In genomic region chr3:145188079-145188785, GRCh38 we compare ENCODE assay signal across 24 cellular contexts.
DNase-seq lines count a peak whose midpoint lies in the region; ATAC-seq and TF ChIP-seq lines count a peak whose summit lies in the region.
"Had no signal": no experiment of that assay in that cellular context is flagged by ENCODE, and none has a peak within 500 bp of the region (broad histone marks: within the 10 kb centered on the region; RNA-seq: fewer than 3 reads in every experiment).

No MANE protein-coding gene starts in this region.

- no peak overlapping the region for H3K4me2 ChIP-seq in neural progenitor cell
- H3K4me2 ChIP-seq: BLaER1 treated with 17β-estradiol and CSF1 and Interleukin-3, amounts not matched to agents 10 nM and 100 nM; PC-9 had no signal

- H3K27ac Mint-ChIP-seq in neural progenitor cell: no peak overlapping the region
- H3K27ac Mint-ChIP-seq: CD4-positive, alpha-beta memory T cell had no signal

- no peak overlapping the region for H3K4me3 ChIP-seq in neural progenitor cell
- H3K4me3 ChIP-seq: BLaER1 treated with 17β-estradiol and CSF1 and Interleukin-3, amounts not matched to agents 10 nM and 100 nM; PC-9; SK-N-MC had no signal

- H3K79me2 ChIP-seq in neural progenitor cell (ENCODE audit: low read depth): no peaks in the 10 kb centered on the region

- H3K4me1 ChIP-seq in neural progenitor cell: no peaks in the 10 kb centered on the region

- H3K27ac ChIP-seq in neural progenitor cell: no peak overlapping the region
- H3K27ac ChIP-seq: BLaER1 treated with 17β-estradiol and CSF1 and Interleukin-3, amounts not matched to agents 10 nM and 100 nM; PC-9; RWPE1; SK-N-MC had no signal

- POLR2A ChIA-PET in HEK293T (lab: Yijun Ruan, JAX): no interaction called here

- no peaks in the 10 kb centered on the region for H3F3A ChIP-seq in neural progenitor cell (ENCODE audit: low read depth)

- H2AFZ ChIP-seq in neural progenitor cell (replicated peaks): no peak overlapping the region
- H2AFZ ChIP-seq: PC-9 had no signal

- no peak for ATAC-seq in GM18505 (IDR thresholded peaks at IDR 0.05; ENCODE audit: unreplicated experiment)

- CTCF ChIA-PET in HEK293T (lab: Yijun Ruan, JAX): no interaction called here

- TF ChIP-seq POLR2A in GM18505 (IDR thresholded peaks at IDR 0.05; ENCODE audit: borderline replicate concordance, extremely low read depth, insufficient read depth, insufficient read length): no peak

- H3K36me3 ChIP-seq in neural progenitor cell: no peaks in the 10 kb centered on the region
- H3K36me3 ChIP-seq: BLaER1 treated with 17β-estradiol and CSF1 and Interleukin-3, amounts not matched to agents 10 nM and 100 nM had no signal

- no peaks in the 10 kb centered on the region for H4K20me1 ChIP-seq in neural progenitor cell (ENCODE audit: low read depth)
- H4K20me1 ChIP-seq: BLaER1 treated with 17β-estradiol and CSF1 and Interleukin-3, amounts not matched to agents 10 nM and 100 nM had no signal

- no peaks in the 10 kb centered on the region for H3K27me3 Mint-ChIP-seq in neural progenitor cell (ENCODE audit: insufficient read depth, low read depth)
- H3K27me3 Mint-ChIP-seq: CD4-positive, alpha-beta memory T cell had no signal

- H3K9me3 Mint-ChIP-seq in neural progenitor cell: no peaks in the 10 kb centered on the region
- H3K9me3 Mint-ChIP-seq: CD4-positive, alpha-beta memory T cell had no signal

- peaks cover 5% of the 10 kb centered on the region for H3K4me1 Mint-ChIP-seq in neural progenitor cell
- H3K4me1 Mint-ChIP-seq: CD4-positive, alpha-beta memory T cell had no signal

- peak; percentile 26 for DNase-seq in D341Med (ENCODE audit: low spot score)
- peak; percentile 36 for DNase-seq in NCI-H1436 (lab: John Stamatoyannopoulos, UW)
- DNase-seq in NCI-H82 (lab: John Stamatoyannopoulos, UW): peak; percentile 91
- DNase-seq in neural progenitor cell (ENCODE audit: low spot score): peak; percentile 3
- no peak for DNase-seq in HEK293T (ENCODE audit: extremely low spot score)
- no peak for DNase-seq in RPMI8226
- no peak for DNase-seq in mesenteric fat pad (ENCODE audit: low spot score)
- DNase-seq: 8988T; Caco-2; CD4-positive, alpha-beta memory T cell; H7; Karpas-422; NCI-H1417; NCI-H187 treated with DMSO at 0.1 percent for 48 hours; NCI-H2107; NCI-H226; NCI-H510A treated with DMSO at 0.1 percent for 48 hours; PC-9; SHP77 treated with DMSO at 0.1 percent for 48 hours; SW 1271 had no signal

- H3K4me3 Mint-ChIP-seq in neural progenitor cell: no peak overlapping the region
- H3K4me3 Mint-ChIP-seq: CD4-positive, alpha-beta memory T cell had no signal

- H3K36me3 Mint-ChIP-seq in neural progenitor cell: no peaks in the 10 kb centered on the region
- H3K36me3 Mint-ChIP-seq: CD4-positive, alpha-beta memory T cell had no signal

- H3K27me3 ChIP-seq in neural progenitor cell: no peaks in the 10 kb centered on the region
- H3K27me3 ChIP-seq: BLaER1 treated with 17β-estradiol and CSF1 and Interleukin-3, amounts not matched to agents 10 nM and 100 nM had no signal

- H3K9ac ChIP-seq in neural progenitor cell: no peak overlapping the region
- H3K9ac ChIP-seq: BLaER1 treated with 17β-estradiol and CSF1 and Interleukin-3, amounts not matched to agents 10 nM and 100 nM had no signal

- H3K9me3 ChIP-seq in neural progenitor cell (ENCODE audit: low read depth): no peaks in the 10 kb centered on the region
- H3K9me3 ChIP-seq: BLaER1 treated with 17β-estradiol and CSF1 and Interleukin-3, amounts not matched to agents 10 nM and 100 nM; Caco-2 had no signal

- no peak for TF ChIP-seq CTCF in neural progenitor cell (IDR thresholded peaks at IDR 0.05)

TF ChIP-seq in HEK293T, 16 proteins besides CTCF, POLR2A, EP300 and RAD21:
- TF ChIP-seq ZNF384 (IDR thresholded peaks at IDR 0.05): no peak
- TF ChIP-seq HDGF (IDR thresholded peaks at IDR 0.05; ENCODE audit: borderline replicate concordance): no peak
- TF ChIP-seq FOXM1 (IDR thresholded peaks at IDR 0.05; ENCODE audit: borderline replicate concordance): no peak
- no peak for TF ChIP-seq TARDBP (IDR thresholded peaks at IDR 0.05)
- no peak for TF ChIP-seq NFRKB (IDR thresholded peaks at IDR 0.05)
- no peak for TF ChIP-seq LEF1 (IDR thresholded peaks at IDR 0.05; ENCODE audit: borderline replicate concordance)
- TF ChIP-seq L3MBTL2 (conservative IDR thresholded peaks at IDR 0.05): no peak
- TF ChIP-seq SUZ12 (IDR thresholded peaks at IDR 0.05): no peak
- no peak for TF ChIP-seq ARNT (IDR thresholded peaks at IDR 0.05)
- TF ChIP-seq BHLHE40 (IDR thresholded peaks at IDR 0.05; ENCODE audit: borderline replicate concordance): no peak
- no peak for TF ChIP-seq PKNOX1 (IDR thresholded peaks at IDR 0.05)
- TF ChIP-seq CTBP1 (IDR thresholded peaks at IDR 0.05; ENCODE audit: borderline replicate concordance): no peak
- no peak for TF ChIP-seq SP1 (IDR thresholded peaks at IDR 0.05)
- no peak for TF ChIP-seq ELF4 (IDR thresholded peaks at IDR 0.05)
- no peak for TF ChIP-seq FOXA1 (IDR thresholded peaks at IDR 0.05)
- no peak for TF ChIP-seq FOXK2 (IDR thresholded peaks at IDR 0.05)

Comparison
In these comparisons a context has a peak if more than half of its experiments do, and no peak if none do; other contexts are left out.
1. DNase-seq: peak in D341Med (single experiment), NCI-H1436 (single experiment), NCI-H82 (single experiment) and neural progenitor cell (single experiment); none in HEK293T (single experiment), RPMI8226 (single experiment) and mesenteric fat pad (single experiment).